In the genomic region with DNA sequence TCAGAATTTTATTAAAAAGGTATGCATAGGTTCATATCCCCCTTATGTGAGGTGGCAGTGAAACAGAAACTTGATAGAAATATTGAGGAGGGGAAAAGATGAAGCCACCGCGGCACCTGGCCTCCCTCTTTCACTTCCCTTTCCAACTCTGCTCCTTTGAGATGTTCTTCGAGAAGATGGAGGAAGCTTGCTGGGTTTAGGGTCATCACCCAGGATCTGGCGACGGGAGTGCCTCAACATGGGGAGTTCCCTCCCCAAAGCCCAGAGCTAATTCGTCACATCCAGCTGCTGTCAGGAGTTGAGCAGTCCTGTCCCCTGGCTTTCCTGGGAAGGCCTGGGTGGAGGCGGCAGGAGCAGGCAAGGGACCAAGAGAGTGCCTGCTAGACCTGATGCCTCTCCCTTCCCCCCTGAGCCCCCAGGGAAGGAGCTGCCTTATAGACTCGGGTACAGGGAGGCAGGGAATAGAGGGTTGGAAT, we compare ENCODE assay signal across 8 cellular contexts. TPM values are rescaled to one million over a fixed set of nuclear protein-coding genes. Genes with fewer than 3 reads are reported as not detected.
DNase-seq lines count a peak whose midpoint lies in the region; ATAC-seq and TF ChIP-seq lines count a peak whose summit lies in the region.

No MANE protein-coding gene starts in this region.

- peaks cover 76% of the 10 kb centered on the region for H3K79me2 ChIP-seq in KMS-11 (ENCODE audit: insufficient read depth, low read depth)

- peak overlapping the region; percentile 89 for H3K27ac Mint-ChIP-seq in stimulated activated effector memory CD8-positive, alpha-beta T cell treated with anti-CD3 and anti-CD28 coated beads, Interleukin-12 subunit alpha, Interleukin-12 subunit beta, amount 100 ng/mL, for 72 hours

- H3K9me3 Mint-ChIP-seq in stimulated activated effector memory CD8-positive, alpha-beta T cell treated with anti-CD3 and anti-CD28 coated beads, Interleukin-12 subunit alpha, Interleukin-12 subunit beta, amount 100 ng/mL, for 72 hours = no peaks in the 10 kb centered on the region

- peak overlapping the region; percentile 69 for H3K4me3 Mint-ChIP-seq in stimulated activated effector memory CD8-positive, alpha-beta T cell treated with anti-CD3 and anti-CD28 coated beads, Interleukin-12 subunit alpha, Interleukin-12 subunit beta, amount 100 ng/mL, for 72 hours

- no peaks in the 10 kb centered on the region for H3K36me3 Mint-ChIP-seq in stimulated activated effector memory CD8-positive, alpha-beta T cell treated with anti-CD3 and anti-CD28 coated beads, Interleukin-12 subunit alpha, Interleukin-12 subunit beta, amount 100 ng/mL, for 72 hours

- peaks cover 91% of the 10 kb centered on the region for H3K4me1 ChIP-seq in KMS-11 (ENCODE audit: low read depth, poor library complexity, severe bottlenecking)
- H3K4me1 ChIP-seq in effector memory CD4-positive, alpha-beta T cell (ENCODE audit: control insufficient read depth, insufficient read depth, low read length, poor library complexity, severe bottlenecking) = peaks cover 24% of the 10 kb centered on the region

- no peaks in the 10 kb centered on the region for H3K9me3 ChIP-seq in effector memory CD4-positive, alpha-beta T cell (ENCODE audit: control insufficient read depth, low read length)

- peak overlapping the region; percentile 85 for H3K4me2 ChIP-seq in KMS-11

- no peak for TF ChIP-seq CTCF in KMS-11 (conservative IDR thresholded peaks at IDR 0.05; ENCODE audit: low read depth, low read length)

- peak overlapping the region; percentile 14; the same call in 1 of the 2 replicates for H2AFZ ChIP-seq in KMS-11 (ENCODE audit: low read depth)

- no peaks in the 10 kb centered on the region for H4K20me1 ChIP-seq in KMS-11 (ENCODE audit: insufficient read depth)

- in situ Hi-C loops in G401 (cut with HindIII; ENCODE audit: low sequenced_read_pairs) = no loop called here

- H3K9ac ChIP-seq in KMS-11 = peak overlapping the region; percentile 25; the same call in 1 of the 2 replicates

- peaks cover 55% of the 10 kb centered on the region for H3K4me1 Mint-ChIP-seq in stimulated activated effector memory CD8-positive, alpha-beta T cell treated with anti-CD3 and anti-CD28 coated beads, Interleukin-12 subunit alpha, Interleukin-12 subunit beta, amount 100 ng/mL, for 72 hours

- H3K36me3 ChIP-seq in KMS-11 (ENCODE audit: insufficient read depth) = no peaks in the 10 kb centered on the region
- H3K36me3 ChIP-seq in effector memory CD4-positive, alpha-beta T cell (ENCODE audit: control insufficient read depth, insufficient read depth, low read length) = no peaks in the 10 kb centered on the region

- ATAC-seq in GM21390 (IDR thresholded peaks at IDR 0.05; ENCODE audit: unreplicated experiment) = peak; percentile 43
- no peak for ATAC-seq in stimulated activated effector memory CD8-positive, alpha-beta T cell treated with anti-CD3 and anti-CD28 coated beads, Interleukin-12 subunit alpha, Interleukin-12 subunit beta, amount 100 ng/mL, for 72 hours

- peak overlapping the region; percentile 79 for H3K27ac ChIP-seq in KMS-11
- peak overlapping the region; percentile 77 for H3K27ac ChIP-seq in effector memory CD4-positive, alpha-beta T cell (ENCODE audit: insufficient read depth, low read length, poor library complexity, severe bottlenecking)

- no peaks in the 10 kb centered on the region for H3K27me3 ChIP-seq in KMS-11 (ENCODE audit: insufficient read depth, low read depth)
- no peaks in the 10 kb centered on the region for H3K27me3 ChIP-seq in effector memory CD4-positive, alpha-beta T cell (replicated peaks; ENCODE audit: control insufficient read depth, insufficient read depth, low read length, poor library complexity, severe bottlenecking)

- no peak overlapping the region for H3K4me3 ChIP-seq in KMS-11 (IDR thresholded peaks at IDR 0.05; ENCODE audit: insufficient read depth, low read depth, low read length)
- H3K4me3 ChIP-seq in effector memory CD4-positive, alpha-beta T cell (ENCODE audit: insufficient read depth, low read depth, low read length, poor library complexity, severe bottlenecking) = no peak overlapping the region

- peak; percentile 71 for DNase-seq in ELF-1 (ENCODE audit: low read depth, low spot score)
- no peak for DNase-seq in effector memory CD4-positive, alpha-beta T cell
- no peak for DNase-seq in stimulated activated effector memory CD8-positive, alpha-beta T cell treated with anti-CD3 and anti-CD28 coated beads, Interleukin-12 subunit alpha, Interleukin-12 subunit beta, amount 100 ng/mL, for 72 hours (ENCODE audit: low spot score in 2 of 2)
- no peak for DNase-seq in NCI-H1105 treated with DMSO at 0.1 percent for 48 hours (lab: John Stamatoyannopoulos, UW)
- DNase-seq in G401 (ENCODE audit: low spot score) = no peak
- DNase-seq in GM19238 (ENCODE audit: insufficient read length, low spot score) = no peak

RNA-seq across cellular contexts. Expression of a gene that starts 29.1 kb away (rescaled TPM):
- 8.5 and 10.1 TPM in 2 replicates for total RNA-seq in G401 (2014; rRNA removed; shearing (Covaris generic))
